ENCODE assay signal across 1 cellular context in genomic region chr6:156794963-156795362, GRCh38.
TF ChIP-seq lines count a peak whose summit lies in the region.

No MANE protein-coding gene starts in this region.

TF ChIP-seq in GM12878, 131 proteins besides CTCF, POLR2A, EP300 and RAD21 (continued from another document and continues in another):
- TF ChIP-seq ZBTB11 (CRISPR knock-in tag; IDR thresholded peaks at IDR 0.05) (no peak), EZH2 (IDR thresholded peaks at IDR 0.05; ENCODE audit: borderline replicate concordance, control insufficient read depth, low read depth, low read length) (no peak), STAT3 (IDR thresholded peaks at IDR 0.05; ENCODE audit: low read depth, low read length) (no peak), PML (IDR thresholded peaks at IDR 0.05; ENCODE audit: low read length) (peak; percentile 33; the same call in 1 of the 2 replicates), IKZF1 (conservative IDR thresholded peaks at IDR 0.05) (peak; percentile 75), ELK1 (IDR thresholded peaks at IDR 0.05; ENCODE audit: low read depth, low read length) (no peak), RELB (IDR thresholded peaks at IDR 0.05; ENCODE audit: low read depth) (peak; percentile 66; the same call in 1 of the 2 replicates), NR2F1 (conservative IDR thresholded peaks at IDR 0.05) (peak; percentile 77), CBFB (IDR thresholded peaks at IDR 0.05; ENCODE audit: low read depth) (no peak), SP1 (IDR thresholded peaks at IDR 0.05; ENCODE audit: low read depth, low read length) (no peak), PAX8 (IDR thresholded peaks at IDR 0.05) (no peak), IKZF2 (IDR thresholded peaks at IDR 0.05) (peak; percentile 49 to 73; a peak in 2 of 4 replicates), MAX (IDR thresholded peaks at IDR 0.05; ENCODE audit: low read depth, low read length) (no peak), RELA (IDR thresholded peaks at IDR 0.05; ENCODE audit: borderline replicate concordance, partially characterized antibody) (no peak), SMAD1 (IDR thresholded peaks at IDR 0.05; ENCODE audit: low read depth, partially characterized antibody) (no peak), EGR1 (IDR thresholded peaks at IDR 0.05; ENCODE audit: borderline replicate concordance in 1 of 2, low read depth in 2 of 2, low read length in 2 of 2) (no peak), CBX5 (IDR thresholded peaks at IDR 0.05; ENCODE audit: low read depth) (no peak), SKIL (IDR thresholded peaks at IDR 0.05; ENCODE audit: low read depth, poor library complexity, severe bottlenecking) (peak; percentile 86), E4F1 (IDR thresholded peaks at IDR 0.05; ENCODE audit: borderline replicate concordance, partially characterized antibody) (no peak), TBL1XR1 (IDR thresholded peaks at IDR 0.05; ENCODE audit: low read depth, low read length) (0 out of 2 replicates have a peak, but pooled peaks have one; percentile 28), POU2F2 (IDR thresholded peaks at IDR 0.05; ENCODE audit: borderline replicate concordance, low read depth, low read length) (0 out of 3 replicates have a peak, but pooled peaks have one; percentile 24), SIX5 (IDR thresholded peaks at IDR 0.05; ENCODE audit: low read depth, low read length, severe bottlenecking) (no peak), RB1 (IDR thresholded peaks at IDR 0.05; ENCODE audit: borderline replicate concordance) (no peak), MLLT1 (IDR thresholded peaks at IDR 0.05) (0 out of 2 replicates have a peak, but pooled peaks have one; percentile 17), ZBTB4 (CRISPR knock-in tag; IDR thresholded peaks at IDR 0.05) (no peak), POLR2AphosphoS2 (IDR thresholded peaks at IDR 0.05; ENCODE audit: low read depth, low read length) (no peak), TAF1 (IDR thresholded peaks at IDR 0.05; ENCODE audit: borderline replicate concordance, low read depth, low read length) (no peak), ATF7 (IDR thresholded peaks at IDR 0.05; ENCODE audit: low read depth) (no peak), ZBED1 (IDR thresholded peaks at IDR 0.05; ENCODE audit: borderline replicate concordance) (no peak), USF2 (IDR thresholded peaks at IDR 0.05; ENCODE audit: borderline replicate concordance, low read depth, low read length) (no peak), PRDM15 (CRISPR knock-in tag; IDR thresholded peaks at IDR 0.05) (no peak), CEBPB (IDR thresholded peaks at IDR 0.05; ENCODE audit: borderline replicate concordance in 1 of 2, low read depth in 2 of 2, low read length in 2 of 2) (no peak), MTA2 (IDR thresholded peaks at IDR 0.05; ENCODE audit: low read depth) (no peak; the same call in 1 of the 2 replicates), ZNF622 (IDR thresholded peaks at IDR 0.05) (no peak)
